In genomic region chr18:44671914-44672313, GRCh38 we compare ENCODE assay signal across 25 cellular contexts.
"Had no signal": no experiment of that assay in that cellular context is flagged by ENCODE, and none has a peak within 500 bp of the region (broad histone marks: within the 10 kb centered on the region; RNA-seq: fewer than 3 reads in every experiment).

No MANE protein-coding gene starts in this region.

- H3K9me3 ChIP-seq: adrenal gland, SJCRH30 had no signal

- H3K4me2 ChIP-seq: KMS-11 had no signal

- H3K27ac ChIP-seq: adrenal gland, KMS-11, SJCRH30, SK-N-MC had no signal

- H3K4me1 ChIP-seq: adrenal gland, SJCRH30 had no signal

- H3K36me3 ChIP-seq: adrenal gland, SJCRH30 had no signal

- FAIRE-seq: bronchial epithelial cell, TTC549 had no signal

- H3K4me3 ChIP-seq: adrenal gland, SJCRH30, SK-N-MC had no signal

- H3K9ac ChIP-seq: KMS-11 had no signal

- ATAC-seq: activated CD4-positive, alpha-beta T cell treated with anti-CD3 and anti-CD28 coated beads for 36 hours; activated CD4-positive, CD25-positive, alpha-beta regulatory T cell treated with anti-CD3 and anti-CD28 coated beads, Interleukin-2, amount 50 U/mL, for 24 hours; activated naive CD4-positive, alpha-beta T cell treated with anti-CD3 and anti-CD28 coated beads, Interleukin-2, amount 50 U/mL, for 72 hours; activated T-cell treated with anti-CD3 and anti-CD28 coated beads, Interleukin-2, amount 50 U/mL, for 4 hours had no signal

- DNase-seq: activated CD4-positive, alpha-beta T cell treated with anti-CD3 and anti-CD28 coated beads for 36 hours; activated CD4-positive, alpha-beta T cell treated with anti-CD3 and anti-CD28 coated beads, Interleukin-2, amount 10 ng/mL, durations not matched to agents 7 days and 5 days; activated CD4-positive, alpha-beta T cell treated with anti-CD3 and anti-CD28 coated beads, Interleukin-2, amount 50 U/mL, for 48 hours; activated CD8-positive, alpha-beta memory T cell treated with anti-CD3 and anti-CD28 coated beads, Interleukin-2, amount 50 U/mL, for 4 hours; activated gamma-delta T cell treated with Interleukin-2 at 50 U/mL for 16 hours; activated naive CD4-positive, alpha-beta T cell treated with anti-CD3 and anti-CD28 coated beads for 36 hours; activated T-cell treated with anti-CD3 and anti-CD28 coated beads for 4 hours; activated T-cell treated with anti-CD3 and anti-CD28 coated beads, Interleukin-2, amount 50 U/mL, for 4 hours; adrenal gland; caudate nucleus; NCI-H1105 treated with DMSO at 0.1 percent for 48 hours; NCI-H1436; NCI-H1694; NCI-H1930; NCI-H345; NCI-H524 treated with DMSO at 0.1 percent for 48 hours; SHP77; SJCRH30; T1000 had no signal

- H3K27me3 ChIP-seq: adrenal gland, SJCRH30 had no signal
